ENCODE assay signal across 1 cellular context in genomic region chr1:101444381-101444780, GRCh38.
TF ChIP-seq lines count a peak whose summit lies in the region.

No MANE protein-coding gene starts in this region.

TF ChIP-seq in GM12878, 131 proteins besides CTCF, POLR2A, EP300 and RAD21 (continued from another document):
- TF ChIP-seq ZBTB40 (IDR thresholded peaks at IDR 0.05; ENCODE audit: borderline replicate concordance) (no peak), E2F4 (IDR thresholded peaks at IDR 0.05; ENCODE audit: low read depth, low read length) (no peak), PML (IDR thresholded peaks at IDR 0.05; ENCODE audit: low read length) (no peak), CHD1 (IDR thresholded peaks at IDR 0.05; ENCODE audit: low read depth, low read length) (no peak), TCF7 (IDR thresholded peaks at IDR 0.05; ENCODE audit: borderline replicate concordance) (no peak), SREBF2 (IDR thresholded peaks at IDR 0.05; ENCODE audit: low read length) (no peak), FOXK2 (IDR thresholded peaks at IDR 0.05) (no peak), ZBTB11 (CRISPR knock-in tag; IDR thresholded peaks at IDR 0.05) (no peak), ATF7 (IDR thresholded peaks at IDR 0.05; ENCODE audit: low read depth) (no peak), SIX5 (IDR thresholded peaks at IDR 0.05; ENCODE audit: low read depth, low read length, severe bottlenecking) (no peak), EGR1 (IDR thresholded peaks at IDR 0.05; ENCODE audit: borderline replicate concordance in 1 of 2, low read depth in 2 of 2, low read length in 2 of 2) (no peak), MEF2B (IDR thresholded peaks at IDR 0.05; ENCODE audit: partially characterized antibody, poor library complexity, severe bottlenecking) (no peak), SRF (IDR thresholded peaks at IDR 0.05; ENCODE audit: low read depth in 2 of 2, low read length in 2 of 2) (no peak), ZBTB4 (CRISPR knock-in tag; IDR thresholded peaks at IDR 0.05) (no peak), NKRF (conservative IDR thresholded peaks at IDR 0.05) (no peak)
